ENCODE assay signal across 2 cellular contexts in genomic region chr5:151068189-151068570, GRCh38.
TF ChIP-seq lines count a peak whose summit lies in the region.

No MANE protein-coding gene starts in this region.

TF ChIP-seq in GM12878, 131 proteins besides CTCF, POLR2A, EP300 and RAD21 (continued from another document):
- TF ChIP-seq RELA (IDR thresholded peaks at IDR 0.05; ENCODE audit: borderline replicate concordance, partially characterized antibody) (peak; percentile 54), FOXM1 (IDR thresholded peaks at IDR 0.05; ENCODE audit: low read depth, low read length) (peak; percentile 33; the same call in 1 of the 2 replicates), STAT3 (IDR thresholded peaks at IDR 0.05; ENCODE audit: low read depth, low read length) (no peak), IKZF2 (IDR thresholded peaks at IDR 0.05) (peak in 1 of 2 experiments; percentile 42; a peak in 2 of 4 replicates), IKZF1 (conservative IDR thresholded peaks at IDR 0.05) (peak; percentile 65), RUNX3 (IDR thresholded peaks at IDR 0.05; ENCODE audit: low read length) (peak; percentile 36), MEF2A (IDR thresholded peaks at IDR 0.05; ENCODE audit: insufficient read depth, low read depth, low read length) (no peak), NR2C1 (IDR thresholded peaks at IDR 0.05) (no peak), TCF12 (IDR thresholded peaks at IDR 0.05; ENCODE audit: low read depth, low read length) (peak; percentile 15; the same call in 1 of the 2 replicates), NR2F1 (conservative IDR thresholded peaks at IDR 0.05) (no peak; the same call in 1 of the 2 replicates), PAX5 (IDR thresholded peaks at IDR 0.05; ENCODE audit: borderline replicate concordance, low read depth, low read length) (peak; percentile 45; the same call in 1 of the 2 replicates), ETV6 (conservative IDR thresholded peaks at IDR 0.05 in 1 of 2, IDR thresholded peaks at IDR 0.05 in 1 of 2; ENCODE audit: borderline replicate concordance in 1 of 2, low read depth in 1 of 2) (no peak), CREM (IDR thresholded peaks at IDR 0.05; ENCODE audit: low read depth) (peak; percentile 33; the same call in 1 of the 2 replicates), NFIC (IDR thresholded peaks at IDR 0.05; ENCODE audit: low read depth, low read length) (peak; percentile 64; the same call in 1 of the 2 replicates), EED (IDR thresholded peaks at IDR 0.05; ENCODE audit: low read depth) (0 out of 2 replicates have a peak, but pooled peaks have one; percentile 52), ATF2 (IDR thresholded peaks at IDR 0.05; ENCODE audit: low read length) (peak; percentile 53; the same call in 1 of the 2 replicates), FOS (IDR thresholded peaks at IDR 0.05; ENCODE audit: borderline replicate concordance, extremely low read depth, insufficient read length) (no peak)
- TF ChIP-seq, protein P1, sequence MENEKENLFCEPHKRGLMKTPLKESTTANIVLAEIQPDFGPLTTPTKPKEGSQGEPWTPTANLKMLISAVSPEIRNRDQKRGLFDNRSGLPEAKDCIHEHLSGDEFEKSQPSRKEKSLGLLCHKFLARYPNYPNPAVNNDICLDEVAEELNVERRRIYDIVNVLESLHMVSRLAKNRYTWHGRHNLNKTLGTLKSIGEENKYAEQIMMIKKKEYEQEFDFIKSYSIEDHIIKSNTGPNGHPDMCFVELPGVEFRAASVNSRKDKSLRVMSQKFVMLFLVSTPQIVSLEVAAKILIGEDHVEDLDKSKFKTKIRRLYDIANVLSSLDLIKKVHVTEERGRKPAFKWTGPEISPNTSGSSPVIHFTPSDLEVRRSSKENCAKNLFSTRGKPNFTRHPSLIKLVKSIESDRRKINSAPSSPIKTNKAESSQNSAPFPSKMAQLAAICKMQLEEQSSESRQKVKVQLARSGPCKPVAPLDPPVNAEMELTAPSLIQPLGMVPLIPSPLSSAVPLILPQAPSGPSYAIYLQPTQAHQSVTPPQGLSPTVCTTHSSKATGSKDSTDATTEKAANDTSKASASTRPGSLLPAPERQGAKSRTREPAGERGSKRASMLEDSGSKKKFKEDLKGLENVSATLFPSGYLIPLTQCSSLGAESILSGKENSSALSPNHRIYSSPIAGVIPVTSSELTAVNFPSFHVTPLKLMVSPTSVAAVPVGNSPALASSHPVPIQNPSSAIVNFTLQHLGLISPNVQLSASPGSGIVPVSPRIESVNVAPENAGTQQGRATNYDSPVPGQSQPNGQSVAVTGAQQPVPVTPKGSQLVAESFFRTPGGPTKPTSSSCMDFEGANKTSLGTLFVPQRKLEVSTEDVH (IDR thresholded peaks at IDR 0.05; ENCODE audit: low read depth, partially characterized antibody), result no peak
- TF ChIP-seq, protein P2, sequence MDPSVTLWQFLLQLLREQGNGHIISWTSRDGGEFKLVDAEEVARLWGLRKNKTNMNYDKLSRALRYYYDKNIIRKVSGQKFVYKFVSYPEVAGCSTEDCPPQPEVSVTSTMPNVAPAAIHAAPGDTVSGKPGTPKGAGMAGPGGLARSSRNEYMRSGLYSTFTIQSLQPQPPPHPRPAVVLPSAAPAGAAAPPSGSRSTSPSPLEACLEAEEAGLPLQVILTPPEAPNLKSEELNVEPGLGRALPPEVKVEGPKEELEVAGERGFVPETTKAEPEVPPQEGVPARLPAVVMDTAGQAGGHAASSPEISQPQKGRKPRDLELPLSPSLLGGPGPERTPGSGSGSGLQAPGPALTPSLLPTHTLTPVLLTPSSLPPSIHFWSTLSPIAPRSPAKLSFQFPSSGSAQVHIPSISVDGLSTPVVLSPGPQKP (IDR thresholded peaks at IDR 0.05; ENCODE audit: low read depth, low read length), result no peak
- TF ChIP-seq, protein P3, sequence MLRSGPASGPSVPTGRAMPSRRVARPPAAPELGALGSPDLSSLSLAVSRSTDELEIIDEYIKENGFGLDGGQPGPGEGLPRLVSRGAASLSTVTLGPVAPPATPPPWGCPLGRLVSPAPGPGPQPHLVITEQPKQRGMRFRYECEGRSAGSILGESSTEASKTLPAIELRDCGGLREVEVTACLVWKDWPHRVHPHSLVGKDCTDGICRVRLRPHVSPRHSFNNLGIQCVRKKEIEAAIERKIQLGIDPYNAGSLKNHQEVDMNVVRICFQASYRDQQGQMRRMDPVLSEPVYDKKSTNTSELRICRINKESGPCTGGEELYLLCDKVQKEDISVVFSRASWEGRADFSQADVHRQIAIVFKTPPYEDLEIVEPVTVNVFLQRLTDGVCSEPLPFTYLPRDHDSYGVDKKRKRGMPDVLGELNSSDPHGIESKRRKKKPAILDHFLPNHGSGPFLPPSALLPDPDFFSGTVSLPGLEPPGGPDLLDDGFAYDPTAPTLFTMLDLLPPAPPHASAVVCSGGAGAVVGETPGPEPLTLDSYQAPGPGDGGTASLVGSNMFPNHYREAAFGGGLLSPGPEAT (IDR thresholded peaks at IDR 0.05; ENCODE audit: low read depth), result peak; percentile 48; the same call in 1 of the 2 replicates

TF ChIP-seq in HEK293T, 16 proteins besides CTCF, POLR2A, EP300 and RAD21 (continued from another document):
- TF ChIP-seq FOXK2 (IDR thresholded peaks at IDR 0.05), result no peak
- TF ChIP-seq HDGF (IDR thresholded peaks at IDR 0.05; ENCODE audit: borderline replicate concordance), result no peak
- TF ChIP-seq SP1 (IDR thresholded peaks at IDR 0.05), result no peak
- no peak for TF ChIP-seq ELF4 (IDR thresholded peaks at IDR 0.05)
- TF ChIP-seq ARNT (IDR thresholded peaks at IDR 0.05), result no peak
- TF ChIP-seq LEF1 (IDR thresholded peaks at IDR 0.05; ENCODE audit: borderline replicate concordance), result no peak
- TF ChIP-seq ZNF384 (IDR thresholded peaks at IDR 0.05), result no peak
- no peak for TF ChIP-seq L3MBTL2 (conservative IDR thresholded peaks at IDR 0.05)
- no peak for TF ChIP-seq FOXM1 (IDR thresholded peaks at IDR 0.05; ENCODE audit: borderline replicate concordance)
- no peak for TF ChIP-seq BHLHE40 (IDR thresholded peaks at IDR 0.05; ENCODE audit: borderline replicate concordance)
- TF ChIP-seq CTBP1 (IDR thresholded peaks at IDR 0.05; ENCODE audit: borderline replicate concordance), result no peak
- no peak for TF ChIP-seq NFRKB (IDR thresholded peaks at IDR 0.05)
- TF ChIP-seq, protein P4, sequence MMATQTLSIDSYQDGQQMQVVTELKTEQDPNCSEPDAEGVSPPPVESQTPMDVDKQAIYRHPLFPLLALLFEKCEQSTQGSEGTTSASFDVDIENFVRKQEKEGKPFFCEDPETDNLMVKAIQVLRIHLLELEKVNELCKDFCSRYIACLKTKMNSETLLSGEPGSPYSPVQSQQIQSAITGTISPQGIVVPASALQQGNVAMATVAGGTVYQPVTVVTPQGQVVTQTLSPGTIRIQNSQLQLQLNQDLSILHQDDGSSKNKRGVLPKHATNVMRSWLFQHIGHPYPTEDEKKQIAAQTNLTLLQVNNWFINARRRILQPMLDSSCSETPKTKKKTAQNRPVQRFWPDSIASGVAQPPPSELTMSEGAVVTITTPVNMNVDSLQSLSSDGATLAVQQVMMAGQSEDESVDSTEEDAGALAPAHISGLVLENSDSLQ (IDR thresholded peaks at IDR 0.05), result no peak
